33 cellular contexts compared by ENCODE assay signal in genomic region chr7:123573371-123573770, GRCh38. TPM values are rescaled to one million over a fixed set of nuclear protein-coding genes. Genes with fewer than 3 reads are reported as not detected.
"Had no signal": no experiment of that assay in that cellular context is flagged by ENCODE, and none has a peak within 500 bp of the region (broad histone marks: within the 10 kb centered on the region; RNA-seq: fewer than 3 reads in every experiment).

No MANE protein-coding gene starts in this region.

- H3K4me3 Mint-ChIP-seq: activated CD4-positive, alpha-beta memory T cell treated with anti-CD3 and anti-CD28 coated beads, Interleukin-2, amount 10 ng/mL, durations not matched to agents 7 days and 5 days; activated CD4-positive, alpha-beta T cell treated with anti-CD3 and anti-CD28 coated beads, Interleukin-2, amount 10 ng/mL, durations not matched to agents 7 days and 5 days; activated naive CD4-positive, alpha-beta T cell treated with anti-CD3 and anti-CD28 coated beads, Interleukin-2, amount 50 U/mL, for 24 hours; activated naive CD8-positive, alpha-beta T cell treated with anti-CD3 and anti-CD28 coated beads, Interleukin-2, amount 50 U/mL, for 24 hours; immature natural killer cell; nephron; stimulated activated naive B cell treated with anti-CD40 and anti-IgM and Interleukin-4, amounts not matched to agents 10 μg/mL and 1 μg/mL and 100 μg/mL, for 72 hours; T-helper 1 cell treated with Interleukin-12 subunit alpha and Interleukin-12 subunit beta and Interleukin-4 antibody, amounts not matched to agents 30 μg/mL and 1 μg/mL, for 36 hours had no signal

- H3K9me3 ChIP-seq: esophagus muscularis mucosa, left ventricle myocardium inferior, mucosa of descending colon, right atrium auricular region, stomach, thyroid gland, upper lobe of left lung, vagina had no signal

- H3K36me3 Mint-ChIP-seq: activated naive CD4-positive, alpha-beta T cell treated with anti-CD3 and anti-CD28 coated beads, Interleukin-2, amount 50 U/mL, for 24 hours; immature natural killer cell; stimulated activated naive B cell treated with anti-CD40 and anti-IgM and Interleukin-4, amounts not matched to agents 10 μg/mL and 1 μg/mL and 100 μg/mL, for 72 hours had no signal

- H3K27ac Mint-ChIP-seq: activated CD4-positive, alpha-beta memory T cell treated with anti-CD3 and anti-CD28 coated beads, Interleukin-2, amount 10 ng/mL, durations not matched to agents 7 days and 5 days; activated CD4-positive, alpha-beta T cell treated with anti-CD3 and anti-CD28 coated beads, Interleukin-2, amount 10 ng/mL, durations not matched to agents 7 days and 5 days; activated naive CD4-positive, alpha-beta T cell treated with anti-CD3 and anti-CD28 coated beads, Interleukin-2, amount 50 U/mL, for 24 hours; activated naive CD8-positive, alpha-beta T cell treated with anti-CD3 and anti-CD28 coated beads, Interleukin-2, amount 50 U/mL, for 24 hours; activated T-helper 2 cell treated with anti-CD3 and anti-CD28 coated beads, Interferon-gamma antibody, Interleukin-2, Interleukin-4, amounts not matched to agents 10 μg/mL and 5 μg/mL and 100 μg/mL, durations not matched to agents 14 hours and 24 hours and 36 hours; immature natural killer cell; nephron; stimulated activated naive B cell treated with anti-CD40 and anti-IgM and Interleukin-4, amounts not matched to agents 10 μg/mL and 1 μg/mL and 100 μg/mL, for 72 hours; T-helper 1 cell treated with Interleukin-12 subunit alpha and Interleukin-12 subunit beta and Interleukin-4 antibody, amounts not matched to agents 30 μg/mL and 1 μg/mL, for 36 hours had no signal

- H3K36me3 ChIP-seq: esophagus muscularis mucosa, left ventricle myocardium inferior, right atrium auricular region, stomach, thyroid gland, upper lobe of left lung, vagina, WERI-Rb-1 had no signal

- H3K4me1 ChIP-seq: esophagus muscularis mucosa, left ventricle myocardium inferior, right atrium auricular region, stomach, thyroid gland, vagina had no signal

- H3K4me3 ChIP-seq: esophagus muscularis mucosa, left ventricle myocardium inferior, lung, mucosa of descending colon, right atrium auricular region, smooth muscle cell, stomach, thyroid gland, upper lobe of left lung, vagina had no signal

- H3K27me3 ChIP-seq: esophagus muscularis mucosa, right atrium auricular region, stomach, thyroid gland, upper lobe of left lung, vagina had no signal

- H3K9me3 Mint-ChIP-seq: activated CD4-positive, alpha-beta memory T cell treated with anti-CD3 and anti-CD28 coated beads, Interleukin-2, amount 10 ng/mL, durations not matched to agents 7 days and 5 days; activated CD4-positive, alpha-beta T cell treated with anti-CD3 and anti-CD28 coated beads, Interleukin-2, amount 10 ng/mL, durations not matched to agents 7 days and 5 days; activated naive CD4-positive, alpha-beta T cell treated with anti-CD3 and anti-CD28 coated beads, Interleukin-2, amount 50 U/mL, for 24 hours; activated naive CD8-positive, alpha-beta T cell treated with anti-CD3 and anti-CD28 coated beads, Interleukin-2, amount 50 U/mL, for 24 hours; activated T-helper 2 cell treated with anti-CD3 and anti-CD28 coated beads, Interferon-gamma antibody, Interleukin-2, Interleukin-4, amounts not matched to agents 10 μg/mL and 5 μg/mL and 100 μg/mL, durations not matched to agents 14 hours and 24 hours and 36 hours; nephron; stimulated activated naive B cell treated with anti-CD40 and anti-IgM and Interleukin-4, amounts not matched to agents 10 μg/mL and 1 μg/mL and 100 μg/mL, for 72 hours; T-helper 1 cell treated with Interleukin-12 subunit alpha and Interleukin-12 subunit beta and Interleukin-4 antibody, amounts not matched to agents 30 μg/mL and 1 μg/mL, for 36 hours had no signal

- H3K27ac ChIP-seq: esophagus muscularis mucosa, left ventricle myocardium inferior, right atrium auricular region, stomach, thyroid gland, upper lobe of left lung, vagina, WERI-Rb-1 had no signal

- H3K4me1 Mint-ChIP-seq: activated CD4-positive, alpha-beta memory T cell treated with anti-CD3 and anti-CD28 coated beads, Interleukin-2, amount 10 ng/mL, durations not matched to agents 7 days and 5 days; activated CD4-positive, alpha-beta T cell treated with anti-CD3 and anti-CD28 coated beads, Interleukin-2, amount 10 ng/mL, durations not matched to agents 7 days and 5 days; activated naive CD4-positive, alpha-beta T cell treated with anti-CD3 and anti-CD28 coated beads, Interleukin-2, amount 50 U/mL, for 24 hours; activated naive CD8-positive, alpha-beta T cell treated with anti-CD3 and anti-CD28 coated beads, Interleukin-2, amount 50 U/mL, for 24 hours; immature natural killer cell; nephron had no signal

- DNase-seq: activated CD4-positive, alpha-beta memory T cell treated with anti-CD3 and anti-CD28 coated beads, Interleukin-2, amount 10 ng/mL, durations not matched to agents 7 days and 5 days; activated CD4-positive, alpha-beta T cell treated with anti-CD3 and anti-CD28 coated beads, Interleukin-2, amount 10 ng/mL, durations not matched to agents 7 days and 5 days; activated CD4-positive, CD25-positive, alpha-beta regulatory T cell treated with anti-CD3 and anti-CD28 coated beads, Interleukin-2, amount 50 U/mL, for 72 hours; activated naive CD8-positive, alpha-beta T cell treated with anti-CD3 and anti-CD28 coated beads, Interleukin-2, amount 50 U/mL, for 24 hours; activated T-cell treated with anti-CD3 and anti-CD28 coated beads, Interleukin-2, amount 50 U/mL, for 48 hours; amygdala; caudate nucleus; foreskin melanocyte; immature natural killer cell; left ventricle myocardium inferior; mucosa of descending colon; nucleus accumbens; stimulated activated CD4-positive, alpha-beta T cell treated with anti-CD3 and anti-CD28 coated beads, Interleukin-15, amount 100 ng/mL, for 24 hours; stimulated activated CD4-positive, alpha-beta T cell treated with anti-CD3 and anti-CD28 coated beads, Interleukin-2, amount 100 ng/mL, for 24 hours; stimulated activated naive B cell treated with anti-CD40 and anti-IgM and Interleukin-4, amounts not matched to agents 10 μg/mL and 1 μg/mL and 100 μg/mL, for 72 hours; stomach; SW 1271; T1000; thyroid gland; upper lobe of left lung; WERI-Rb-1 had no signal

- H3K4me2 ChIP-seq: smooth muscle cell had no signal

RNA-seq across cellular contexts. Expression of gene ASB15, which starts 28.2 kb away (rescaled TPM):
- total RNA-seq: activated CD4-positive, alpha-beta memory T cell treated with anti-CD3 and anti-CD28 coated beads, Interleukin-2, amount 10 ng/mL, durations not matched to agents 7 days and 5 days; activated CD4-positive, alpha-beta T cell treated with anti-CD3 and anti-CD28 coated beads, Interleukin-2, amount 10 ng/mL, durations not matched to agents 7 days and 5 days; activated T-helper 2 cell treated with anti-CD3 and anti-CD28 coated beads, Interferon-gamma antibody, Interleukin-2, Interleukin-4, amounts not matched to agents 10 μg/mL and 5 μg/mL and 100 μg/mL, durations not matched to agents 14 hours and 24 hours and 36 hours; esophagus muscularis mucosa; glomerular endothelial cell; lung; mesenteric fat pad; mucosa of descending colon; pulmonary artery endothelial cell; smooth muscle cell; stomach; thyroid gland; upper lobe of left lung; vagina had no signal

RNA-seq across cellular contexts. Expression of gene IQUB, which starts 39.0 kb away (rescaled TPM):
- total RNA-seq: activated CD4-positive, alpha-beta memory T cell treated with anti-CD3 and anti-CD28 coated beads, Interleukin-2, amount 10 ng/mL, durations not matched to agents 7 days and 5 days; activated CD4-positive, alpha-beta T cell treated with anti-CD3 and anti-CD28 coated beads, Interleukin-2, amount 10 ng/mL, durations not matched to agents 7 days and 5 days had no signal
